Comparison of ENCODE assay signal across 26 cellular contexts in the genomic region with DNA sequence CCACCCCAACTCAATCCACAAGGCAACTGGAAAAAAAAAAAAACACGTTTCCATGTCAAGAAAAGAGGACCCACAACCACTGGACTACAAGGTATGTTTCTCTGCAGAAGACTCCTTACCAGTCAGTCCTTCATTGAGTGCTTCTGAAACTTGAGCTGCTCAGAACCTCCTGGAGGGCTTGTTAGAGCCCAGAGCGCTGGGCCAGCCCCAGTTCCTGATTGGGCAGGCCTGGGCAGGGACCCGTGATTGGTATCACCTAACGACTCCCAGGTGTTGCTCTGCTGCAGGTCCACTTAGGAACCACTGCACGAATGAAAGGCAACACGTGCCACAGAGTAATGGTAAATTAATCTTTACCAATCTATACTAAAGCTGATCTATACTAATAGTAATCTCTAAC. TPM values are rescaled to one million over a fixed set of nuclear protein-coding genes. Genes with fewer than 3 reads are reported as not detected.
DNase-seq lines count a peak whose midpoint lies in the region; FAIRE-seq and TF ChIP-seq lines count a peak whose summit lies in the region.
"Had no signal": no experiment of that assay in that cellular context is flagged by ENCODE, and none has a peak within 500 bp of the region (broad histone marks: within the 10 kb centered on the region; RNA-seq: fewer than 3 reads in every experiment).

No MANE protein-coding gene starts in this region.

- no peaks in the 10 kb centered on the region for H3K4me1 Mint-ChIP-seq in T-helper 2 cell treated with Interferon-gamma antibody and Interleukin-4, amounts not matched to agents 5 μg/mL and 100 μg/mL, for 36 hours (ENCODE audit: low read depth)
- H3K4me1 Mint-ChIP-seq: CD4-positive, CD25-positive, alpha-beta regulatory T cell had no signal

- peak; percentile 18 for DNase-seq in NCI-H146 (lab: John Stamatoyannopoulos, UW)
- no peak for DNase-seq in NCI-H146 treated with DMSO at 0.1 percent for 48 hours (lab: John Stamatoyannopoulos, UW; ENCODE audit: unreplicated experiment)
- peak; percentile 49 for DNase-seq in COLO668 (lab: John Stamatoyannopoulos, UW; ENCODE audit: unreplicated experiment)
- peak; percentile 26 for DNase-seq in bronchial epithelial cell (ENCODE audit: low read depth)
- no peak for DNase-seq in T-helper 2 cell treated with Interferon-gamma antibody and Interleukin-4, amounts not matched to agents 5 μg/mL and 100 μg/mL, for 36 hours (ENCODE audit: low spot score)
- no peak for DNase-seq in AG08395 (ENCODE audit: low spot score)
- DNase-seq in HCEC 1CT, result no peak
- DNase-seq: 8988T; ACHN; CD4-positive, CD25-positive, alpha-beta regulatory T cell; DMS53; EL; GDM1; GM23248; NCI-H1048; NCI-H187; NCI-H446; NCI-H524 treated with DMSO at 0.1 percent for 48 hours; NCI-H82; Right ventricle myocardium superior; RPMI8226; T-helper 1 cell had no signal

- H3K36me3 ChIP-seq in bronchial epithelial cell (ENCODE audit: control insufficient read depth, insufficient read depth, low read length), result no peaks in the 10 kb centered on the region
- H3K36me3 ChIP-seq: HAP-1, SJSA1 had no signal

- no peak overlapping the region for H3K4me3 Mint-ChIP-seq in T-helper 2 cell treated with Interferon-gamma antibody and Interleukin-4, amounts not matched to agents 5 μg/mL and 100 μg/mL, for 36 hours
- H3K4me3 Mint-ChIP-seq: CD4-positive, CD25-positive, alpha-beta regulatory T cell had no signal

- no peak for FAIRE-seq in bronchial epithelial cell (lab: Jason Lieb, UNC)
- FAIRE-seq: GM12878 had no signal

- no peak for TF ChIP-seq CTCF in bronchial epithelial cell (IDR thresholded peaks at IDR 0.05; ENCODE audit: insufficient read depth, low read length, severe bottlenecking)

- H3K4me3 ChIP-seq in bronchial epithelial cell (ENCODE audit: low read depth, low read length), result no peak overlapping the region
- H3K4me3 ChIP-seq: GM12878, GM23248, HAP-1, SJSA1 had no signal

- no peaks in the 10 kb centered on the region for H3K9me3 Mint-ChIP-seq in T-helper 2 cell treated with Interferon-gamma antibody and Interleukin-4, amounts not matched to agents 5 μg/mL and 100 μg/mL, for 36 hours

- H3K36me3 Mint-ChIP-seq in T-helper 2 cell treated with Interferon-gamma antibody and Interleukin-4, amounts not matched to agents 5 μg/mL and 100 μg/mL, for 36 hours (ENCODE audit: low read depth), result no peaks in the 10 kb centered on the region
- H3K36me3 Mint-ChIP-seq: CD4-positive, CD25-positive, alpha-beta regulatory T cell had no signal

- peaks cover 3% of the 10 kb centered on the region for H3K27me3 Mint-ChIP-seq in T-helper 2 cell treated with Interferon-gamma antibody and Interleukin-4, amounts not matched to agents 5 μg/mL and 100 μg/mL, for 36 hours (ENCODE audit: low read depth)

- no peak for TF ChIP-seq EP300 in Ishikawa (IDR thresholded peaks at IDR 0.05; ENCODE audit: borderline replicate concordance)

- no peaks in the 10 kb centered on the region for H3K27me3 ChIP-seq in bronchial epithelial cell (ENCODE audit: control insufficient read depth, insufficient read depth, low read length)
- H3K27me3 ChIP-seq: SJSA1 had no signal

- no peak overlapping the region for H3K27ac Mint-ChIP-seq in T-helper 2 cell treated with Interferon-gamma antibody and Interleukin-4, amounts not matched to agents 5 μg/mL and 100 μg/mL, for 36 hours
- H3K27ac Mint-ChIP-seq: CD4-positive, CD25-positive, alpha-beta regulatory T cell had no signal

- no peak for TF ChIP-seq RAD21 in Ishikawa (IDR thresholded peaks at IDR 0.05; ENCODE audit: low read depth)

TF ChIP-seq in Ishikawa, 13 proteins besides CTCF, POLR2A, EP300 and RAD21:
- TF ChIP-seq MAX (IDR thresholded peaks at IDR 0.05) (peak; percentile 38; the same call in 1 of the 2 replicates), TEAD4 (IDR thresholded peaks at IDR 0.05) (no peak)

RNA-seq across cellular contexts. Expression of gene CCDC201, which starts 0.5 kb away (rescaled TPM):
- total RNA-seq in bronchial epithelial cell, result under 0.01 TPM in 1 of 2 replicates, not detected in the other
- total RNA-seq: CD4-positive, CD25-positive, alpha-beta regulatory T cell; GM12878; GM23248; Right ventricle myocardium superior; SJSA1 had no signal

RNA-seq across cellular contexts. Expression of gene IGFBP1, which starts 14.9 kb away (rescaled TPM):
- under 0.01 and 0.13 TPM in 2 replicates for total RNA-seq in bronchial epithelial cell
- total RNA-seq: CD4-positive, CD25-positive, alpha-beta regulatory T cell; Right ventricle myocardium superior; SJSA1 had no signal

RNA-seq across cellular contexts. Expression of gene IGFBP3, which starts 47.7 kb away (rescaled TPM):
- 7.8 and 12.1 TPM in 2 replicates for total RNA-seq in bronchial epithelial cell

Comparison
In these comparisons a context has a peak if more than half of its experiments do, and no peak if none do; other contexts are left out.
1. DNase-seq: peak in NCI-H146 (single experiment), COLO668 (single experiment) and bronchial epithelial cell (single experiment); none in NCI-H146 treated with DMSO at 0.1 percent for 48 hours (single experiment), T-helper 2 cell treated with Interferon-gamma antibody and Interleukin-4, amounts not matched to agents 5 μg/mL and 100 μg/mL, for 36 hours (single experiment), AG08395 (single experiment) and HCEC 1CT (single experiment).